ENCODE assay signal across 15 cellular contexts in the genomic region with DNA sequence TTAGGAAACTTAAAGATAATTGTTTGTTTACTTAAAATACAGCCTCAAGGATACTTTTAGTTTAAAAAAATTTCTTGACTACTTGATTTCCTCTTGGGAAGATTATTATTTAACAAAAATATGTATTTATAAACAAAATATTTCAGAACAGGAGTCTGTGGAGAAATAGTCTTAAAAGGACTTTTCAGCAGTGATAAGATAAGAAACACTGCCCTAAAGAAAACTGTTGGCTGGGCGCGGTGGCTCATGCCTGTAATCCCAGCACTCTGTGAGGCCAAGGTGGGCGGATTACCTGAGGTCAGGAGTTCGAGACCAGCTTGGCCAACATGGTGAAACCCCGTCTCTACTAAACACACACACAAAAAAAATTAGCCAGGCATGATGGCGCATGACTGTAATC.
"Had no signal": no experiment of that assay in that cellular context is flagged by ENCODE, and none has a peak within 500 bp of the region (broad histone marks: within the 10 kb centered on the region; RNA-seq: fewer than 3 reads in every experiment).

No MANE protein-coding gene starts in this region.

- H3K27ac ChIP-seq: right lobe of liver, VCaP had no signal

- H3K4me3 ChIP-seq: lung, right lobe of liver had no signal

- H3K27ac Mint-ChIP-seq: activated CD4-positive, alpha-beta memory T cell treated with anti-CD3 and anti-CD28 coated beads for 36 hours; endodermal cell; T-cell had no signal

- ATAC-seq: activated T-cell treated with anti-CD3 and anti-CD28 coated beads, Interleukin-2, amount 50 U/mL, for 4 hours; esophagus mucosa; naive thymus-derived CD8-positive, alpha-beta T cell; right lobe of liver; stimulated activated naive CD8-positive, alpha-beta T cell treated with anti-CD3 and anti-CD28 coated beads, Interleukin-15, Interleukin-2, amounts not matched to agents 100 U/mL and 50 U/mL, for 24 hours; T-cell had no signal

- H3K36me3 Mint-ChIP-seq: activated CD4-positive, alpha-beta memory T cell treated with anti-CD3 and anti-CD28 coated beads for 36 hours; naive thymus-derived CD8-positive, alpha-beta T cell; T-cell had no signal

- H3K27me3 Mint-ChIP-seq: activated CD4-positive, alpha-beta memory T cell treated with anti-CD3 and anti-CD28 coated beads for 36 hours; central memory CD8-positive, alpha-beta T cell; naive thymus-derived CD8-positive, alpha-beta T cell; T-cell had no signal

- H3K36me3 ChIP-seq: right lobe of liver had no signal

- H3K27me3 ChIP-seq: right lobe of liver had no signal

- H3K4me3 Mint-ChIP-seq: activated CD4-positive, alpha-beta memory T cell treated with anti-CD3 and anti-CD28 coated beads for 36 hours; activated T-cell treated with anti-CD3 and anti-CD28 coated beads, Interleukin-2, amount 50 U/mL, for 4 hours; central memory CD8-positive, alpha-beta T cell; endodermal cell; naive thymus-derived CD8-positive, alpha-beta T cell; T-cell had no signal

- H3K9me3 ChIP-seq: right lobe of liver had no signal

- H3K9me3 Mint-ChIP-seq: activated CD4-positive, alpha-beta memory T cell treated with anti-CD3 and anti-CD28 coated beads for 36 hours; activated T-cell treated with anti-CD3 and anti-CD28 coated beads, Interleukin-2, amount 50 U/mL, for 4 hours; central memory CD8-positive, alpha-beta T cell; endodermal cell; naive thymus-derived CD8-positive, alpha-beta T cell; T-cell had no signal

- H3K4me1 ChIP-seq: right lobe of liver had no signal

- DNase-seq: activated CD4-positive, alpha-beta memory T cell treated with anti-CD3 and anti-CD28 coated beads for 36 hours; activated gamma-delta T cell treated with Interleukin-2 at 50 U/mL for 16 hours; activated T-cell treated with anti-CD3 and anti-CD28 coated beads, Interleukin-2, amount 50 U/mL, for 4 hours; dermis blood vessel endothelial cell; endodermal cell; kidney; naive thymus-derived CD8-positive, alpha-beta T cell; right lobe of liver; stimulated activated CD4-positive, alpha-beta T cell treated with anti-CD3 and anti-CD28 coated beads, Interleukin-12 subunit alpha, Interleukin-12 subunit beta, amount 100 ng/mL, for 4 hours; stimulated activated naive CD8-positive, alpha-beta T cell treated with anti-CD3 and anti-CD28 coated beads, Interleukin-15, Interleukin-2, amounts not matched to agents 100 U/mL and 50 U/mL, for 24 hours; T-cell had no signal
